Comparison of ENCODE assay signal across 8 cellular contexts in genomic region chr14:55089547-55090153, GRCh38. TPM values are rescaled to one million over a fixed set of nuclear protein-coding genes. Genes with fewer than 3 reads are reported as not detected.
DNase-seq lines count a peak whose midpoint lies in the region; ATAC-seq and TF ChIP-seq lines count a peak whose summit lies in the region.
"Not testable (repeated sequence)": the region's sequence is repeated elsewhere in the genome, so short reads cannot be mapped to it uniquely, and the experiment has no call there.

No MANE protein-coding gene starts in this region.

- peak; percentile 82 for ATAC-seq in HG02610 (IDR thresholded peaks at IDR 0.05; ENCODE audit: unreplicated experiment)
- peak; percentile 95 for ATAC-seq in thoracic aorta (ENCODE audit: insufficient number of reproducible peaks, low FRiP score, low read depth)

- peak overlapping the region; percentile 68 for H3K27ac ChIP-seq in osteoblast (ENCODE audit: low read depth, low read length)
- not testable (repeated sequence) for H3K27ac ChIP-seq in thoracic aorta

- H3K4me2 ChIP-seq in osteoblast (ENCODE audit: insufficient read depth, low read length), result peak overlapping the region; percentile 71

- not testable (repeated sequence) for H3K9me3 ChIP-seq in osteoblast (ENCODE audit: low read depth, low read length); thoracic aorta

- H3K4me1 ChIP-seq in osteoblast (ENCODE audit: insufficient read depth, low read length); thoracic aorta (ENCODE audit: control insufficient read depth in 1 of 2, low read depth in 2 of 2): not testable (repeated sequence)

- DNase-seq in GM04503 (ENCODE audit: low read depth) (peak; percentile 66), NCI-H1436 (lab: John Stamatoyannopoulos, UW) (peak; percentile 70), SKM-1 (lab: John Stamatoyannopoulos, UW; ENCODE audit: unreplicated experiment) (peak; percentile 10), germinal center (ENCODE audit: low spot score) (peak; percentile 62), osteoblast (ENCODE audit: insufficient read length, low spot score, missing footprints) (peak; percentile 58), thoracic aorta (ENCODE audit: low spot score) (peak; percentile 29)
- DNase-seq in activated naive CD4-positive, alpha-beta T cell treated with Interleukin-2 at 50 U/mL for 16 hours, result peak; percentile 79

- peak overlapping the region; percentile 77 for H2AFZ ChIP-seq in osteoblast (ENCODE audit: low read length)

- H3K4me3 ChIP-seq in osteoblast (ENCODE audit: insufficient read depth, low read length), result peak overlapping the region; percentile 56
- peak overlapping the region; percentile 39 for H3K4me3 ChIP-seq in thoracic aorta

- H3K36me3 ChIP-seq in osteoblast (ENCODE audit: insufficient read depth, low read length); thoracic aorta: not testable (repeated sequence)

- not testable (repeated sequence) for H3K27me3 ChIP-seq in osteoblast (ENCODE audit: insufficient read depth, low read length); thoracic aorta (replicated peaks; ENCODE audit: insufficient read depth)

- H4K20me1 ChIP-seq in osteoblast (ENCODE audit: insufficient read depth, low read length), result not testable (repeated sequence)

- TF ChIP-seq CTCF in osteoblast (IDR thresholded peaks at IDR 0.05; ENCODE audit: extremely low read depth, low read depth, low read length), result peak; percentile 90
- peak; percentile 80 for TF ChIP-seq CTCF in thoracic aorta (IDR thresholded peaks at IDR 0.05)

- H3K79me2 ChIP-seq in osteoblast (ENCODE audit: insufficient read depth, low read length), result not testable (repeated sequence)

RNA-seq across cellular contexts. Expression of gene MAPK1IP1L, which starts 38.2 kb away (rescaled TPM):
- 37.4 and 42.0 TPM in 2 replicates for total RNA-seq in osteoblast
- 100 to 1,000 TPM in 1 of 2 donors, 10 to 100 TPM in 1; 57.0 to 113 TPM for total RNA-seq in thoracic aorta

RNA-seq across cellular contexts. Expression of gene LGALS3, which starts 39.4 kb away (rescaled TPM):
- total RNA-seq in osteoblast, result 368 and 433 TPM in 2 replicates
- total RNA-seq in thoracic aorta, result 100 to 1,000 TPM; 195 to 237 TPM

Comparison
In these comparisons a context has a peak if more than half of its experiments do, and no peak if none do; other contexts are left out.
1. DNase-seq: peak in every context shown above with its lines; median percentile 79 in activated naive CD4-positive, alpha-beta T cell treated with Interleukin-2 at 50 U/mL for 16 hours; 70 in NCI-H1436; 66 in GM04503; 62 in germinal center; 58 in osteoblast; 29 in thoracic aorta; 10 in SKM-1.